Comparison of ENCODE assay signal across 1 cellular context in genomic region chr6:62479722-62480121, GRCh38.
TF ChIP-seq lines count a peak whose summit lies in the region.

No MANE protein-coding gene starts in this region.

TF ChIP-seq in GM23338, 12 proteins besides CTCF, POLR2A, EP300 and RAD21 (continued from another document):
- no peak for TF ChIP-seq REST (IDR thresholded peaks at IDR 0.05; ENCODE audit: unreplicated experiment)
- TF ChIP-seq JUNB (IDR thresholded peaks at IDR 0.05; ENCODE audit: unreplicated experiment), result no peak
